In genomic region chr19:30082611-30083010, GRCh38 we compare ENCODE assay signal across 19 cellular contexts.
DNase-seq lines count a peak whose midpoint lies in the region; ATAC-seq and TF ChIP-seq lines count a peak whose summit lies in the region.
"Had no signal": no experiment of that assay in that cellular context is flagged by ENCODE, and none has a peak within 500 bp of the region (broad histone marks: within the 10 kb centered on the region; RNA-seq: fewer than 3 reads in every experiment).

No MANE protein-coding gene starts in this region.

- DNase-seq in CD14-positive monocyte (ENCODE audit: low spot score) = peak; percentile 41
- DNase-seq in neural crest cell (ENCODE audit: low read depth, low spot score) = no peak
- peak; percentile 75 for DNase-seq in posterior vena cava (ENCODE audit: low spot score)
- DNase-seq in SKM-1 (lab: John Stamatoyannopoulos, UW; ENCODE audit: unreplicated experiment) = no peak
- no peak for DNase-seq in UCSD-AML1 (lab: John Stamatoyannopoulos, UW; ENCODE audit: unreplicated experiment)
- DNase-seq: Caco-2; CD4-positive, alpha-beta T cell; DMS153; DMS79; GDM1; HFFc6; IMR-90 had no signal

- intact Hi-C loops in CD14-positive monocyte (cut with micrococcal nuclease) (no loop called here), posterior vena cava (cut with DNase I) (no loop called here)

- H3K27ac Mint-ChIP-seq in CD14-positive monocyte = no peak overlapping the region
- peak overlapping the region; percentile 80 for H3K27ac Mint-ChIP-seq in neural crest cell (ENCODE audit: unreplicated experiment)
- H3K27ac Mint-ChIP-seq: B cell; CD4-positive, alpha-beta T cell; GM23338; HFFc6 had no signal

- ATAC-seq in GM21786 (IDR thresholded peaks at IDR 0.05; ENCODE audit: unreplicated experiment) = no peak
- ATAC-seq: GM23338, HCT116 had no signal

- H3K9me3 Mint-ChIP-seq in CD14-positive monocyte (no peaks in the 10 kb centered on the region), neural crest cell (no peaks in the 10 kb centered on the region)
- H3K9me3 Mint-ChIP-seq: CD4-positive, alpha-beta T cell had no signal

- peak overlapping the region; percentile 84 for H3K27ac ChIP-seq in VCaP
- H3K27ac ChIP-seq: BLaER1 treated with 17β-estradiol and CSF1 and Interleukin-3, amounts not matched to agents 10 nM and 100 nM; HL-60 had no signal

- H3K36me3 Mint-ChIP-seq in CD14-positive monocyte = no peaks in the 10 kb centered on the region
- H3K36me3 Mint-ChIP-seq in neural crest cell (ENCODE audit: low read depth) = no peaks in the 10 kb centered on the region

- H3K4me3 Mint-ChIP-seq in CD14-positive monocyte = no peak overlapping the region
- H3K4me3 Mint-ChIP-seq in neural crest cell = no peak overlapping the region
- H3K4me3 Mint-ChIP-seq: B cell; CD4-positive, alpha-beta T cell; GM23338; HFFc6 had no signal

- no peaks in the 10 kb centered on the region for H3K4me1 Mint-ChIP-seq in CD14-positive monocyte
- H3K4me1 Mint-ChIP-seq in neural crest cell = no peaks in the 10 kb centered on the region
- H3K4me1 Mint-ChIP-seq: B cell, GM23338 had no signal

- H3K27me3 Mint-ChIP-seq in CD14-positive monocyte (ENCODE audit: low read depth in 3 of 3) = peaks cover 2 to 4% (median 4%) of the 10 kb centered on the region in 3 donors
- peaks cover 2% of the 10 kb centered on the region for H3K27me3 Mint-ChIP-seq in neural crest cell (ENCODE audit: low read depth)

- TF ChIP-seq CTCF in CD14-positive monocyte (IDR thresholded peaks at IDR 0.05) (no peak), VCaP (conservative IDR thresholded peaks at IDR 0.05) (no peak), neural crest cell (conservative IDR thresholded peaks at IDR 0.05) (no peak)

Comparison
In these comparisons a context has a peak if more than half of its experiments do, and no peak if none do; other contexts are left out.
1. DNase-seq: peak in CD14-positive monocyte (single experiment) and posterior vena cava (single experiment); none in neural crest cell (single experiment), SKM-1 (single experiment) and UCSD-AML1 (single experiment).